Comparison of ENCODE assay signal across 1 cellular context in genomic region chr4:173218411-173219125, GRCh38.
TF ChIP-seq lines count a peak whose summit lies in the region.

No MANE protein-coding gene starts in this region.

TF ChIP-seq in K562, 482 proteins besides CTCF, POLR2A, EP300 and RAD21 (continued from another document):
- TF ChIP-seq, protein P1, sequence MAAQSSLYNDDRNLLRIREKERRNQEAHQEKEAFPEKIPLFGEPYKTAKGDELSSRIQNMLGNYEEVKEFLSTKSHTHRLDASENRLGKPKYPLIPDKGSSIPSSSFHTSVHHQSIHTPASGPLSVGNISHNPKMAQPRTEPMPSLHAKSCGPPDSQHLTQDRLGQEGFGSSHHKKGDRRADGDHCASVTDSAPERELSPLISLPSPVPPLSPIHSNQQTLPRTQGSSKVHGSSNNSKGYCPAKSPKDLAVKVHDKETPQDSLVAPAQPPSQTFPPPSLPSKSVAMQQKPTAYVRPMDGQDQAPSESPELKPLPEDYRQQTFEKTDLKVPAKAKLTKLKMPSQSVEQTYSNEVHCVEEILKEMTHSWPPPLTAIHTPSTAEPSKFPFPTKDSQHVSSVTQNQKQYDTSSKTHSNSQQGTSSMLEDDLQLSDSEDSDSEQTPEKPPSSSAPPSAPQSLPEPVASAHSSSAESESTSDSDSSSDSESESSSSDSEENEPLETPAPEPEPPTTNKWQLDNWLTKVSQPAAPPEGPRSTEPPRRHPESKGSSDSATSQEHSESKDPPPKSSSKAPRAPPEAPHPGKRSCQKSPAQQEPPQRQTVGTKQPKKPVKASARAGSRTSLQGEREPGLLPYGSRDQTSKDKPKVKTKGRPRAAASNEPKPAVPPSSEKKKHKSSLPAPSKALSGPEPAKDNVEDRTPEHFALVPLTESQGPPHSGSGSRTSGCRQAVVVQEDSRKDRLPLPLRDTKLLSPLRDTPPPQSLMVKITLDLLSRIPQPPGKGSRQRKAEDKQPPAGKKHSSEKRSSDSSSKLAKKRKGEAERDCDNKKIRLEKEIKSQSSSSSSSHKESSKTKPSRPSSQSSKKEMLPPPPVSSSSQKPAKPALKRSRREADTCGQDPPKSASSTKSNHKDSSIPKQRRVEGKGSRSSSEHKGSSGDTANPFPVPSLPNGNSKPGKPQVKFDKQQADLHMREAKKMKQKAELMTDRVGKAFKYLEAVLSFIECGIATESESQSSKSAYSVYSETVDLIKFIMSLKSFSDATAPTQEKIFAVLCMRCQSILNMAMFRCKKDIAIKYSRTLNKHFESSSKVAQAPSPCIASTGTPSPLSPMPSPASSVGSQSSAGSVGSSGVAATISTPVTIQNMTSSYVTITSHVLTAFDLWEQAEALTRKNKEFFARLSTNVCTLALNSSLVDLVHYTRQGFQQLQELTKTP (IDR thresholded peaks at IDR 0.05; ENCODE audit: low read depth in 1 of 2, partially characterized antibody in 2 of 2): peak in 1 of 2 experiments; percentile 12
- TF ChIP-seq ZBTB8A (IDR thresholded peaks at IDR 0.05; ENCODE audit: partially characterized antibody) (no peak), MEF2D (tag; conservative IDR thresholded peaks at IDR 0.05; ENCODE audit: low read depth) (no peak), MBD2 (IDR thresholded peaks at IDR 0.05; ENCODE audit: borderline replicate concordance, low read depth) (peak; percentile 49), CBFA2T3 (IDR thresholded peaks at IDR 0.05) (peak; percentile 86), PKNOX1 (IDR thresholded peaks at IDR 0.05) (no peak)
